ENCODE assay signal across 1 cellular context in the genomic region with DNA sequence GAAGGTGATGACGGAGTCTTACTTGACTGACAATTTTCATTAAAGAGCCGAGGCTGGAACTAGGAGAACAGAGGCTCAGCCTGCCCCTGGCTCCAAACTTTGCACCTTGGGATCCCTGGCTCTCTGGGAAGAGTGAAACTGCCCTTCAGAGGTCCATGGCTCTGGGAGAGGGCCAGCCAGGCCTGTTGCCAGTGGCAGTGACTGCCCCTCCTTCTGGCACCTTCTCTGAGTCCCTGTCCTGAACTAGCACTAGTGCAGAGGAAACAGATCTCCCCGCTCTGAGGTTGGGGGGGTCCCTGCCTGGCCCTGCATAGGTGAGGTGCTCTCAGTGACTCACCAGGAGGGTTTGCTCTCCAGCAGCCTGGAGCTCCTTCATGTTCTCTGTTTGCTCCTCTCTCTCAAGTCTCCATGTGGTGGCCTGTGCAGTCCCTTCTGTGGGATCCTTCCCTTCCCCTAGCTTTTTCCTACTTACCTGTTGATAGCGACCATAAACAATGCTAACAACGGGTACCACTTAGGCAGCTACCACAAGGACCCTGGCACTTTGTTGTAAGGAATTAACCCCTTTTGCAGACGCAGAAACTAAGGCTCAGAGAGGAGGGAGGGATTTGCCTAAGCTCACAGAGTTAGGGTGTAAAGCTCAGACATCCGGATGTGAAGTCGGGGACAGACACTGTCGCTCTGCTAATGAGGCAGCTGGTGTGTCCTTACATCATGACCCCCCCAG.
A peak's percentile ranks its signal among the peaks of the same experiment; 100 is the strongest.
TF ChIP-seq lines count a peak whose summit lies in the region.

No MANE protein-coding gene starts in this region.

TF ChIP-seq in HepG2, 621 proteins besides CTCF, POLR2A, EP300 and RAD21 (continued from another document):
- TF ChIP-seq MATR3 (CRISPR knock-in tag; IDR thresholded peaks at IDR 0.05) (no peak), ZNF629 (CRISPR knock-in tag; conservative IDR thresholded peaks at IDR 0.05) (peak; percentile 81), U2AF1 (optimal IDR thresholded peaks at IDR 0.05; ENCODE audit: low read depth, low read length) (no peak), ZNF781 (CRISPR knock-in tag; IDR thresholded peaks at IDR 0.05; ENCODE audit: borderline replicate concordance, not compliant biosample characterization) (no peak), DNMT1 (CRISPR knock-in tag; IDR thresholded peaks at IDR 0.05) (no peak), SP5 (CRISPR knock-in tag; IDR thresholded peaks at IDR 0.05; ENCODE audit: borderline replicate concordance, low read depth) (no peak), HOXA7 (CRISPR knock-in tag; IDR thresholded peaks at IDR 0.05) (no peak), RBM39 (IDR thresholded peaks at IDR 0.05; ENCODE audit: low read depth, low read length, poor library complexity, severe bottlenecking) (no peak), BORCS8-MEF2B (CRISPR knock-in tag; IDR thresholded peaks at IDR 0.05) (no peak), ZNF224 (CRISPR knock-in tag; IDR thresholded peaks at IDR 0.05) (no peak), POLR2G (IDR thresholded peaks at IDR 0.05; ENCODE audit: low read depth, low read length) (no peak), MTA1 (CRISPR knock-in tag; IDR thresholded peaks at IDR 0.05; ENCODE audit: borderline replicate concordance) (0 out of 2 replicates have a peak, but pooled peaks have one; percentile 6), PCBP2 (optimal IDR thresholded peaks at IDR 0.05; ENCODE audit: low read depth, low read length, poor library complexity, severe bottlenecking) (no peak), GFI1 (CRISPR knock-in tag; IDR thresholded peaks at IDR 0.05; ENCODE audit: borderline replicate concordance) (peak; percentile 11; the same call in 1 of the 2 replicates), MAFK (conservative IDR thresholded peaks at IDR 0.05 in 1 of 2, IDR thresholded peaks at IDR 0.05 in 1 of 2; ENCODE audit: low read length in 2 of 2) (no peak), NFIB (CRISPR knock-in tag; IDR thresholded peaks at IDR 0.05; ENCODE audit: borderline replicate concordance) (no peak), ZBTB42 (CRISPR knock-in tag; IDR thresholded peaks at IDR 0.05) (no peak), GABPB1 (CRISPR knock-in tag; IDR thresholded peaks at IDR 0.05) (no peak), TBX2 (CRISPR knock-in tag; IDR thresholded peaks at IDR 0.05; ENCODE audit: borderline replicate concordance) (no peak), MAFG (CRISPR knock-in tag; IDR thresholded peaks at IDR 0.05) (no peak), SRSF9 (IDR thresholded peaks at IDR 0.05; ENCODE audit: borderline replicate concordance, insufficient read depth, low read depth, low read length, poor library complexity, severe bottlenecking) (no peak), ZNF678 (CRISPR knock-in tag; IDR thresholded peaks at IDR 0.05) (no peak), ZFP36L1 (CRISPR knock-in tag; IDR thresholded peaks at IDR 0.05) (no peak), KLF6 (CRISPR knock-in tag; IDR thresholded peaks at IDR 0.05) (no peak)
- TF ChIP-seq, protein P1, sequence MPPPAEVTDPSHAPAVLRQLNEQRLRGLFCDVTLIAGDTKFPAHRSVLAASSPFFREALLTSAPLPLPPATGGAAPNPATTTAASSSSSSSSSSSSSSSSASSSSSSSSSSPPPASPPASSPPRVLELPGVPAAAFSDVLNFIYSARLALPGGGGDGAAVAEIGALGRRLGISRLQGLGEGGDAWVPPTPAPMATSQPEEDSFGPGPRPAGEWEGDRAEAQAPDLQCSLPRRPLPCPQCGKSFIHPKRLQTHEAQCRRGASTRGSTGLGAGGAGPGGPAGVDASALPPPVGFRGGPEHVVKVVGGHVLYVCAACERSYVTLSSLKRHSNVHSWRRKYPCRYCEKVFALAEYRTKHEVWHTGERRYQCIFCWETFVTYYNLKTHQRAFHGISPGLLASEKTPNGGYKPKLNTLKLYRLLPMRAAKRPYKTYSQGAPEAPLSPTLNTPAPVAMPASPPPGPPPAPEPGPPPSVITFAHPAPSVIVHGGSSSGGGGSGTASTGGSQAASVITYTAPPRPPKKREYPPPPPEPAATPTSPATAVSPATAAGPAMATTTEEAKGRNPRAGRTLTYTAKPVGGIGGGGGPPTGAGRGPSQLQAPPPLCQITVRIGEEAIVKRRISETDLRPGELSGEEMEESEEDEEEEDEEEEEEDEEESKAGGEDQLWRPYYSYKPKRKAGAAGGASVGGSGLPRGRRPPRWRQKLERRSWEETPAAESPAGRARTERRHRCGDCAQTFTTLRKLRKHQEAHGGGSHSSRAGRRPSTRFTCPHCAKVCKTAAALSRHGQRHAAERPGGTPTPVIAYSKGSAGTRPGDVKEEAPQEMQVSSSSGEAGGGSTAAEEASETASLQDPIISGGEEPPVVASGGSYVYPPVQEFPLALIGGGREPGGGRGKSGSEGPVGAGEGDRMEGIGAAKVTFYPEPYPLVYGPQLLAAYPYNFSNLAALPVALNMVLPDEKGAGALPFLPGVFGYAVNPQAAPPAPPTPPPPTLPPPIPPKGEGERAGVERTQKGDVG (CRISPR knock-in tag; IDR thresholded peaks at IDR 0.05; ENCODE audit: borderline replicate concordance) = 0 out of 2 replicates have a peak, but pooled peaks have one; percentile 13
- TF ChIP-seq, protein P2, sequence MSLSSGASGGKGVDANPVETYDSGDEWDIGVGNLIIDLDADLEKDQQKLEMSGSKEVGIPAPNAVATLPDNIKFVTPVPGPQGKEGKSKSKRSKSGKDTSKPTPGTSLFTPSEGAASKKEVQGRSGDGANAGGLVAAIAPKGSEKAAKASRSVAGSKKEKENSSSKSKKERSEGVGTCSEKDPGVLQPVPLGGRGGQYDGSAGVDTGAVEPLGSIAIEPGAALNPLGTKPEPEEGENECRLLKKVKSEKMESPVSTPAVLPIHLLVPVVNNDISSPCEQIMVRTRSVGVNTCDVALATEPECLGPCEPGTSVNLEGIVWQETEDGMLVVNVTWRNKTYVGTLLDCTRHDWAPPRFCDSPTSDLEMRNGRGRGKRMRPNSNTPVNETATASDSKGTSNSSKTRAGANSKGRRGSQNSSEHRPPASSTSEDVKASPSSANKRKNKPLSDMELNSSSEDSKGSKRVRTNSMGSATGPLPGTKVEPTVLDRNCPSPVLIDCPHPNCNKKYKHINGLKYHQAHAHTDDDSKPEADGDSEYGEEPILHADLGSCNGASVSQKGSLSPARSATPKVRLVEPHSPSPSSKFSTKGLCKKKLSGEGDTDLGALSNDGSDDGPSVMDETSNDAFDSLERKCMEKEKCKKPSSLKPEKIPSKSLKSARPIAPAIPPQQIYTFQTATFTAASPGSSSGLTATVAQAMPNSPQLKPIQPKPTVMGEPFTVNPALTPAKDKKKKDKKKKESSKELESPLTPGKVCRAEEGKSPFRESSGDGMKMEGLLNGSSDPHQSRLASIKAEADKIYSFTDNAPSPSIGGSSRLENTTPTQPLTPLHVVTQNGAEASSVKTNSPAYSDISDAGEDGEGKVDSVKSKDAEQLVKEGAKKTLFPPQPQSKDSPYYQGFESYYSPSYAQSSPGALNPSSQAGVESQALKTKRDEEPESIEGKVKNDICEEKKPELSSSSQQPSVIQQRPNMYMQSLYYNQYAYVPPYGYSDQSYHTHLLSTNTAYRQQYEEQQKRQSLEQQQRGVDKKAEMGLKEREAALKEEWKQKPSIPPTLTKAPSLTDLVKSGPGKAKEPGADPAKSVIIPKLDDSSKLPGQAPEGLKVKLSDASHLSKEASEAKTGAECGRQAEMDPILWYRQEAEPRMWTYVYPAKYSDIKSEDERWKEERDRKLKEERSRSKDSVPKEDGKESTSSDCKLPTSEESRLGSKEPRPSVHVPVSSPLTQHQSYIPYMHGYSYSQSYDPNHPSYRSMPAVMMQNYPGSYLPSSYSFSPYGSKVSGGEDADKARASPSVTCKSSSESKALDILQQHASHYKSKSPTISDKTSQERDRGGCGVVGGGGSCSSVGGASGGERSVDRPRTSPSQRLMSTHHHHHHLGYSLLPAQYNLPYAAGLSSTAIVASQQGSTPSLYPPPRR (CRISPR knock-in tag; IDR thresholded peaks at IDR 0.05; ENCODE audit: borderline replicate concordance) = no peak
